Comparison of ENCODE assay signal across 20 cellular contexts in genomic region chr5:120624021-120624563, GRCh38.
DNase-seq lines count a peak whose midpoint lies in the region; ATAC-seq and TF ChIP-seq lines count a peak whose summit lies in the region.
"Had no signal": no experiment of that assay in that cellular context is flagged by ENCODE, and none has a peak within 500 bp of the region (broad histone marks: within the 10 kb centered on the region; RNA-seq: fewer than 3 reads in every experiment).

No MANE protein-coding gene starts in this region.

- ATAC-seq in DND-41 (ENCODE audit: insufficient read depth, low read depth), result peak; percentile 88
- ATAC-seq: GM23338; left ventricle myocardium superior; naive thymus-derived CD8-positive, alpha-beta T cell; right cardiac atrium; stimulated activated effector memory CD8-positive, alpha-beta T cell treated with anti-CD3 and anti-CD28 coated beads, Interleukin-12 subunit alpha, Interleukin-12 subunit beta, amount 100 ng/mL, for 72 hours had no signal

- H3K9me3 ChIP-seq in DND-41 (ENCODE audit: insufficient read depth, low read length, severe bottlenecking) (no peaks in the 10 kb centered on the region), ascending aorta (no peaks in the 10 kb centered on the region)

- H3K4me2 ChIP-seq in DND-41 (ENCODE audit: insufficient read depth, low read length), result peak overlapping the region; percentile 65
- H3K4me2 ChIP-seq: GM23338 had no signal

- no peaks in the 10 kb centered on the region for H3K27me3 Mint-ChIP-seq in mesothelial cell of epicardium (ENCODE audit: low read depth)
- H3K27me3 Mint-ChIP-seq: CD4-positive, CD25-positive, alpha-beta regulatory T cell; naive thymus-derived CD8-positive, alpha-beta T cell had no signal

- no peak for DNase-seq in DND-41
- DNase-seq in LHCN-M2 (ENCODE audit: low read depth), result peak; percentile 44
- peak; percentile 61 for DNase-seq in astrocyte of the spinal cord (ENCODE audit: low read depth, low spot score)
- DNase-seq in mesothelial cell of epicardium (ENCODE audit: low spot score in 2 of 2, unreplicated experiment in 2 of 2), result no peak
- no peak for DNase-seq in cerebellum (ENCODE audit: low spot score)
- no peak for DNase-seq in ascending aorta (ENCODE audit: low spot score in 2 of 2)
- no peak for DNase-seq in hepatic stellate cell (ENCODE audit: low spot score)
- no peak for DNase-seq in stimulated activated CD4-positive, alpha-beta T cell treated with anti-CD3 and anti-CD28 coated beads, Interleukin-15, amount 100 ng/mL, for 24 hours
- DNase-seq: caudate nucleus; CD4-positive, CD25-positive, alpha-beta regulatory T cell; Karpas-422; left ventricle myocardium superior; naive thymus-derived CD8-positive, alpha-beta T cell; NCI-H2029 treated with DMSO at 0.1 percent for 48 hours; right cardiac atrium; stimulated activated CD4-positive, alpha-beta T cell treated with anti-CD3 and anti-CD28 coated beads, Interleukin-4, amount 100 ng/mL, for 4 hours had no signal

- H3K27ac Mint-ChIP-seq in mesothelial cell of epicardium, result peak overlapping the region; percentile 53
- H3K27ac Mint-ChIP-seq: CD4-positive, CD25-positive, alpha-beta regulatory T cell; GM23338; naive thymus-derived CD8-positive, alpha-beta T cell; stimulated activated effector memory CD8-positive, alpha-beta T cell treated with anti-CD3 and anti-CD28 coated beads, Interleukin-12 subunit alpha, Interleukin-12 subunit beta, amount 100 ng/mL, for 72 hours; type B pancreatic cell had no signal

- TF ChIP-seq CTCF in DND-41 (IDR thresholded peaks at IDR 0.05; ENCODE audit: borderline replicate concordance, extremely low read depth, low read length, poor library complexity, severe bottlenecking) (no peak), astrocyte of the spinal cord (IDR thresholded peaks at IDR 0.05; ENCODE audit: low read depth, low read length) (no peak), mesothelial cell of epicardium (IDR thresholded peaks at IDR 0.05; ENCODE audit: unreplicated experiment) (no peak), ascending aorta (IDR thresholded peaks at IDR 0.05) (no peak)

- H2AFZ ChIP-seq in DND-41 (ENCODE audit: low read depth, low read length), result peak overlapping the region; percentile 73
- H2AFZ ChIP-seq: GM23338 had no signal

- H3K79me2 ChIP-seq in DND-41 (ENCODE audit: insufficient read depth, low read length), result no peaks in the 10 kb centered on the region

- no peaks in the 10 kb centered on the region for H4K20me1 ChIP-seq in DND-41 (ENCODE audit: insufficient read depth, low read length)

- H3K27ac ChIP-seq in DND-41 (ENCODE audit: low read length), result peak overlapping the region; percentile 74
- no peak overlapping the region for H3K27ac ChIP-seq in ascending aorta
- H3K27ac ChIP-seq: SK-N-MC had no signal

- no peaks in the 10 kb centered on the region; the same call in 1 of the 2 replicates for H3K36me3 ChIP-seq in DND-41 (ENCODE audit: insufficient read depth, low read length)
- H3K36me3 ChIP-seq in ascending aorta, result no peaks in the 10 kb centered on the region

- peak overlapping the region in 1 of 2 experiments; percentile 43; a peak in 2 of 4 replicates for H3K4me3 ChIP-seq in DND-41 (ENCODE audit: low read depth in 1 of 2, low read length in 2 of 2)
- H3K4me3 ChIP-seq in astrocyte of the spinal cord (ENCODE audit: low read depth, low read length), result no peak overlapping the region
- H3K4me3 ChIP-seq in ascending aorta, result peak overlapping the region in 1 of 2 donors; percentile 19
- H3K4me3 ChIP-seq: GM23338, SK-N-MC had no signal

- peaks cover 9% of the 10 kb centered on the region for H3K4me1 Mint-ChIP-seq in mesothelial cell of epicardium
- H3K4me1 Mint-ChIP-seq: CD4-positive, CD25-positive, alpha-beta regulatory T cell; GM23338; naive thymus-derived CD8-positive, alpha-beta T cell; stimulated activated effector memory CD8-positive, alpha-beta T cell treated with anti-CD3 and anti-CD28 coated beads, Interleukin-12 subunit alpha, Interleukin-12 subunit beta, amount 100 ng/mL, for 72 hours had no signal

- H3K4me1 ChIP-seq in DND-41 (ENCODE audit: insufficient read depth, low read length) (peaks cover 16% of the 10 kb centered on the region), ascending aorta (no peaks in the 10 kb centered on the region)

- H3K4me3 Mint-ChIP-seq in mesothelial cell of epicardium, result no peak overlapping the region
- H3K4me3 Mint-ChIP-seq: CD4-positive, CD25-positive, alpha-beta regulatory T cell; GM23338; naive thymus-derived CD8-positive, alpha-beta T cell; stimulated activated effector memory CD8-positive, alpha-beta T cell treated with anti-CD3 and anti-CD28 coated beads, Interleukin-12 subunit alpha, Interleukin-12 subunit beta, amount 100 ng/mL, for 72 hours; type B pancreatic cell had no signal

- H3K36me3 Mint-ChIP-seq in mesothelial cell of epicardium, result no peaks in the 10 kb centered on the region
- H3K36me3 Mint-ChIP-seq: CD4-positive, CD25-positive, alpha-beta regulatory T cell; naive thymus-derived CD8-positive, alpha-beta T cell; stimulated activated effector memory CD8-positive, alpha-beta T cell treated with anti-CD3 and anti-CD28 coated beads, Interleukin-12 subunit alpha, Interleukin-12 subunit beta, amount 100 ng/mL, for 72 hours; type B pancreatic cell had no signal

- no peaks in the 10 kb centered on the region for H3K9me3 Mint-ChIP-seq in mesothelial cell of epicardium
- H3K9me3 Mint-ChIP-seq: GM23338 had no signal

- in situ Hi-C loops in astrocyte of the spinal cord (cut with HindIII; ENCODE audit: low sequenced_read_pairs), result no loop called here

- peak overlapping the region; percentile 20 for H3K9ac ChIP-seq in DND-41 (ENCODE audit: low read depth, low read length)

- H3K27me3 ChIP-seq in DND-41 (ENCODE audit: insufficient read depth, low read length, poor library complexity), result no peaks in the 10 kb centered on the region
- H3K27me3 ChIP-seq in ascending aorta, result no peaks in the 10 kb centered on the region

- intact Hi-C loops in ascending aorta (cut with DNase I), result no loop called here

Comparison
In these comparisons a context has a peak if more than half of its experiments do, and no peak if none do; other contexts are left out.
1. DNase-seq: peak in LHCN-M2 (single experiment) and astrocyte of the spinal cord (single experiment); none in DND-41 (single experiment), mesothelial cell of epicardium (0 of 2), cerebellum (single experiment), ascending aorta (0 of 2), hepatic stellate cell (single experiment) and stimulated activated CD4-positive, alpha-beta T cell treated with anti-CD3 and anti-CD28 coated beads, Interleukin-15, amount 100 ng/mL, for 24 hours (single experiment).